Comparison of ENCODE assay signal across 40 cellular contexts in the genomic region with DNA sequence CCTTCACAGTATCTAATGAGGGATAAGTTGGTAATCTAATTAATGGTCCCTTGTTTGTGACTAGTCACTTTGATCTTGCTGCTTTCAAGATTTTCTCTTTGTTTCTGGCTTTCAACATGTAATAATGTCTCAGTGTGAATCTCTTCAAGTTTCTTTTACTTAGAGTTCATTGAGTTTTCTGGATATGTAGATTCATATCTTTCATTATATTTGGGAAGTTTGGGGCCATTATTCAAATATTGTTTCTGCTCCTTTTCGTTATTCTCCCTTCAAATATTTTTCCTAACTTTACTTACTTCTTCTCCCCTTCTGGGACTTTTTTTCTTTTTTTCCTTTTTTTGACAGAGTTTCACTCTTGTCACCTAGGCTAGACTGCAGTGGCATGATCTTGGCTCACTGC. TPM values are rescaled to one million over a fixed set of nuclear protein-coding genes. Genes with fewer than 3 reads are reported as not detected.
"Had no signal": no experiment of that assay in that cellular context is flagged by ENCODE, and none has a peak within 500 bp of the region (broad histone marks: within the 10 kb centered on the region; RNA-seq: fewer than 3 reads in every experiment).

No MANE protein-coding gene starts in this region.

- FAIRE-seq: astrocyte, bronchial epithelial cell had no signal

- H3K36me3 ChIP-seq: adrenal gland, ascending aorta, brain microvascular endothelial cell, breast epithelium, cardiac muscle cell had no signal

- ATAC-seq: activated naive CD4-positive, alpha-beta T cell treated with anti-CD3 and anti-CD28 coated beads, Interleukin-2, amount 50 U/mL, for 72 hours; activated naive CD8-positive, alpha-beta T cell treated with anti-CD3 and anti-CD28 coated beads, Interleukin-2, amount 50 U/mL, for 24 hours; activated T-cell treated with anti-CD3 and anti-CD28 coated beads, Interleukin-2, amount 50 U/mL, for 4 hours; activated T-cell treated with anti-CD3 and anti-CD28 coated beads, Interleukin-2, amount 50 U/mL, for 72 hours; activated T-helper 17 cell treated with anti-CD3 and anti-CD28 coated beads, Interleukin-2, amount 50 U/mL, for 72 hours; body of pancreas had no signal

- H3K27ac Mint-ChIP-seq: activated naive CD4-positive, alpha-beta T cell treated with anti-CD3 and anti-CD28 coated beads for 36 hours; activated naive CD4-positive, alpha-beta T cell treated with anti-CD3 and anti-CD28 coated beads, Interleukin-2, amount 10 ng/mL, durations not matched to agents 7 days and 5 days; activated naive CD4-positive, alpha-beta T cell treated with anti-CD3 and anti-CD28 coated beads, Interleukin-2, amount 50 U/mL, for 24 hours; activated naive CD4-positive, alpha-beta T cell treated with anti-CD3 and anti-CD28 coated beads, Interleukin-2, amount 50 U/mL, for 72 hours; activated naive CD8-positive, alpha-beta T cell; activated naive CD8-positive, alpha-beta T cell treated with anti-CD3 and anti-CD28 coated beads for 36 hours; activated naive CD8-positive, alpha-beta T cell treated with anti-CD3 and anti-CD28 coated beads, Interleukin-2, amount 10 ng/mL, durations not matched to agents 7 days and 5 days; activated naive CD8-positive, alpha-beta T cell treated with anti-CD3 and anti-CD28 coated beads, Interleukin-2, amount 50 U/mL, for 24 hours; activated T-cell treated with anti-CD3 and anti-CD28 coated beads, Interleukin-2, amount 50 U/mL, for 24 hours; activated T-cell treated with anti-CD3 and anti-CD28 coated beads, Interleukin-2, amount 50 U/mL, for 72 hours; activated T-helper 1 cell treated with anti-CD3 and anti-CD28 coated beads, Interleukin-12 subunit alpha, Interleukin-12 subunit beta, Interleukin-2, Interleukin-4 antibody, amounts not matched to agents 30 ng/mL and 10 ng/mL and 1 ng/mL, durations not matched to agents 14 hours and 24 hours and 36 hours; activated T-helper 17 cell treated with anti-CD3 and anti-CD28 coated beads, Interleukin-2, amount 50 U/mL, for 72 hours; activated T-helper 2 cell treated with anti-CD3 and anti-CD28 coated beads, Interferon-gamma antibody, Interleukin-2, Interleukin-4, amounts not matched to agents 10 μg/mL and 5 μg/mL and 100 μg/mL, durations not matched to agents 14 hours and 24 hours and 36 hours; brain had no signal

- H3K36me3 Mint-ChIP-seq: activated naive CD4-positive, alpha-beta T cell treated with anti-CD3 and anti-CD28 coated beads, Interleukin-2, amount 10 ng/mL, durations not matched to agents 7 days and 5 days; activated naive CD8-positive, alpha-beta T cell treated with anti-CD3 and anti-CD28 coated beads, Interleukin-2, amount 10 ng/mL, durations not matched to agents 7 days and 5 days had no signal

- H3K27me3 ChIP-seq: adrenal gland, ascending aorta, body of pancreas, brain microvascular endothelial cell, breast epithelium, cardiac muscle cell had no signal

- H3K4me1 Mint-ChIP-seq: activated naive CD4-positive, alpha-beta T cell treated with anti-CD3 and anti-CD28 coated beads, Interleukin-2, amount 10 ng/mL, durations not matched to agents 7 days and 5 days; activated naive CD4-positive, alpha-beta T cell treated with anti-CD3 and anti-CD28 coated beads, Interleukin-2, amount 50 U/mL, for 24 hours; activated T-helper 17 cell treated with anti-CD3 and anti-CD28 coated beads, Interleukin-2, amount 50 U/mL, for 72 hours; brain; central memory CD8-positive, alpha-beta T cell had no signal

- H3K4me3 ChIP-seq: adrenal gland, ascending aorta, body of pancreas, breast epithelium, cardiac muscle cell had no signal

- H3K27ac ChIP-seq: adrenal gland, ascending aorta, body of pancreas, brain microvascular endothelial cell, breast epithelium, cardiac muscle cell had no signal

- DNase-seq: activated effector memory CD4-positive, alpha-beta T cell treated with anti-CD3 and anti-CD28 coated beads, Interleukin-2, amount 50 U/mL, for 16 hours; activated effector memory CD4-positive, alpha-beta T cell treated with Interleukin-2 at 50 U/mL for 16 hours; activated gamma-delta T cell; activated gamma-delta T cell treated with Interleukin-2 at 50 U/mL for 16 hours; activated naive CD4-positive, alpha-beta T cell; activated naive CD4-positive, alpha-beta T cell treated with anti-CD3 and anti-CD28 coated beads for 36 hours; activated naive CD4-positive, alpha-beta T cell treated with anti-CD3 and anti-CD28 coated beads, Interleukin-2, amount 10 ng/mL, durations not matched to agents 7 days and 5 days; activated naive CD4-positive, alpha-beta T cell treated with anti-CD3 and anti-CD28 coated beads, Interleukin-2, amount 50 U/mL, for 16 hours; activated naive CD4-positive, alpha-beta T cell treated with Interleukin-2 at 50 U/mL for 16 hours; activated naive CD8-positive, alpha-beta T cell treated with anti-CD3 and anti-CD28 coated beads for 36 hours; activated naive CD8-positive, alpha-beta T cell treated with anti-CD3 and anti-CD28 coated beads, Interleukin-2, amount 10 ng/mL, durations not matched to agents 7 days and 5 days; activated naive CD8-positive, alpha-beta T cell treated with anti-CD3 and anti-CD28 coated beads, Interleukin-2, amount 50 U/mL, for 24 hours; activated T-cell treated with anti-CD3 and anti-CD28 coated beads, Interleukin-2, amount 50 U/mL, for 1 hour; activated T-cell treated with anti-CD3 and anti-CD28 coated beads, Interleukin-2, amount 50 U/mL, for 24 hours; activated T-cell treated with anti-CD3 and anti-CD28 coated beads, Interleukin-2, amount 50 U/mL, for 4 hours; activated T-cell treated with anti-CD3 and anti-CD28 coated beads, Interleukin-2, amount 50 U/mL, for 48 hours; activated T-cell treated with anti-CD3 and anti-CD28 coated beads, Interleukin-2, amount 50 U/mL, for 72 hours; adrenal gland; amniotic stem cell; amygdala; anterior cingulate cortex; aorta; body of pancreas; brain microvascular endothelial cell; caudate nucleus; central memory CD4-positive, alpha-beta T cell; cerebellar nuclear complex had no signal

- H3K4me3 Mint-ChIP-seq: activated naive CD4-positive, alpha-beta T cell treated with anti-CD3 and anti-CD28 coated beads for 36 hours; activated naive CD4-positive, alpha-beta T cell treated with anti-CD3 and anti-CD28 coated beads, Interleukin-2, amount 10 ng/mL, durations not matched to agents 7 days and 5 days; activated naive CD4-positive, alpha-beta T cell treated with anti-CD3 and anti-CD28 coated beads, Interleukin-2, amount 50 U/mL, for 24 hours; activated naive CD8-positive, alpha-beta T cell; activated naive CD8-positive, alpha-beta T cell treated with anti-CD3 and anti-CD28 coated beads for 36 hours; activated naive CD8-positive, alpha-beta T cell treated with anti-CD3 and anti-CD28 coated beads, Interleukin-2, amount 10 ng/mL, durations not matched to agents 7 days and 5 days; activated naive CD8-positive, alpha-beta T cell treated with anti-CD3 and anti-CD28 coated beads, Interleukin-2, amount 50 U/mL, for 24 hours; activated T-cell treated with anti-CD3 and anti-CD28 coated beads, Interleukin-2, amount 50 U/mL, for 24 hours; activated T-cell treated with anti-CD3 and anti-CD28 coated beads, Interleukin-2, amount 50 U/mL, for 4 hours; activated T-cell treated with anti-CD3 and anti-CD28 coated beads, Interleukin-2, amount 50 U/mL, for 72 hours; activated T-helper 1 cell treated with anti-CD3 and anti-CD28 coated beads, Interleukin-12 subunit alpha, Interleukin-12 subunit beta, Interleukin-2, Interleukin-4 antibody, amounts not matched to agents 30 ng/mL and 10 ng/mL and 1 ng/mL, durations not matched to agents 14 hours and 24 hours and 36 hours; activated T-helper 17 cell treated with anti-CD3 and anti-CD28 coated beads, Interleukin-2, amount 50 U/mL, for 72 hours; brain; central memory CD8-positive, alpha-beta T cell had no signal

- H3K4me1 ChIP-seq: adrenal gland, ascending aorta, body of pancreas, breast epithelium had no signal

RNA-seq across cellular contexts. Expression of gene APCDD1, which starts 50.3 kb away (rescaled TPM):
- total RNA-seq: activated naive CD4-positive, alpha-beta T cell treated with anti-CD3 and anti-CD28 coated beads for 36 hours; activated naive CD4-positive, alpha-beta T cell treated with anti-CD3 and anti-CD28 coated beads, Interleukin-2, amount 50 U/mL, for 72 hours; activated naive CD8-positive, alpha-beta T cell treated with anti-CD3 and anti-CD28 coated beads for 36 hours; activated naive CD8-positive, alpha-beta T cell treated with anti-CD3 and anti-CD28 coated beads, Interleukin-2, amount 10 ng/mL, durations not matched to agents 7 days and 5 days; activated T-cell treated with anti-CD3 and anti-CD28 coated beads, Interleukin-2, amount 50 U/mL, for 72 hours; activated T-helper 1 cell treated with anti-CD3 and anti-CD28 coated beads, Interleukin-12 subunit alpha, Interleukin-12 subunit beta, Interleukin-2, Interleukin-4 antibody, amounts not matched to agents 30 ng/mL and 10 ng/mL and 1 ng/mL, durations not matched to agents 14 hours and 24 hours and 36 hours; activated T-helper 17 cell treated with anti-CD3 and anti-CD28 coated beads, Interleukin-2, amount 50 U/mL, for 72 hours; activated T-helper 2 cell treated with anti-CD3 and anti-CD28 coated beads, Interferon-gamma antibody, Interleukin-2, Interleukin-4, amounts not matched to agents 10 μg/mL and 5 μg/mL and 100 μg/mL, durations not matched to agents 14 hours and 24 hours and 36 hours had no signal
